ENCODE assay signal across 20 cellular contexts in the genomic region with DNA sequence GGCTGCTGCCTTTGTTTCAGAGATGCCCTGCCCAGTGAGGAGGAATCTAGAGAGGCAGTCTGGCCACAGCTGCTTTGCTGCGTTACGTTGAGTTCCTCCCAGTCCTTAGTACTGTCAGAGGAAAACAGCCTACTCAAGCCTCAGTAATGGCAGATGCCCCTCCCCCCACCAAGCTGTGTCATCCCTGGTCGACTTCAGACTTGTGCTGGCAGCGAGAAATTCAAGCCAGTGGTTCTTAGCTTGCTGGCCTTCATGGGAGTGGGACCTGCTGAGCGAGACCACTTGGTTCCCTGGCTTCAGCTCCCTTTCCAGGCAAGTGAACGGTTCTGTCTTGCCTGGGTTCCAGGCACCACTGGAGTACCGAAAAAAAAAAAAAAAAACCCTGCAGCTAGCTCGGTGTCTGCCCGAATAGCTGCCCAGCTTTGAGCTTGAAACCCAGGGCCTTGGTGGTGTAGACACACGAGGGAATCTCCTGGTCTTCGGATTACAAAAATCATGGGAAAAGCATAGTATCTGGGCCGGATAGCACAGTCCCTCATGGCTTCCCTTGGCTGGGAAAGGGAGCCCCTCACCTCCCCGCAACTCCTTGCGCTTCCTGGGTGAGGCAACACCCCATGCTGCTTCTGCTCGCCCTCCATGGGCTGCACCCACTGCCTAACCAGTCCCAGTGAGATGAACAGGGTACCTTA. TPM values are rescaled to one million over a fixed set of nuclear protein-coding genes. Genes with fewer than 3 reads are reported as not detected.
DNase-seq lines count a peak whose midpoint lies in the region; ATAC-seq, FAIRE-seq and TF ChIP-seq lines count a peak whose summit lies in the region.
"Had no signal": no experiment of that assay in that cellular context is flagged by ENCODE, and none has a peak within 500 bp of the region (broad histone marks: within the 10 kb centered on the region; RNA-seq: fewer than 3 reads in every experiment).

No MANE protein-coding gene starts in this region.

- H3K27me3 ChIP-seq in IMR-90 (ENCODE audit: control insufficient read depth, insufficient read depth, low read length) (no peaks in the 10 kb centered on the region), K562 (ENCODE audit: control insufficient read depth in 2 of 2, insufficient read depth in 2 of 2, low read length in 2 of 2) (no peaks in the 10 kb centered on the region), iPS DF 6.9 (ENCODE audit: control insufficient read depth, insufficient read depth, low read length) (no peaks in the 10 kb centered on the region), neuronal stem cell (ENCODE audit: control insufficient read depth in 3 of 3, insufficient read depth in 3 of 3, low read depth in 1 of 3, low read length in 3 of 3) (no peaks in the 10 kb centered on the region)
- H3K27me3 ChIP-seq: upper lobe of right lung had no signal

- no peak overlapping the region for H4K5ac ChIP-seq in IMR-90 (ENCODE audit: low read depth, low read length)

- dilution Hi-C loops in IMR-90 (cut with HindIII; ENCODE audit: low sequenced_read_pairs, unreplicated experiment) = no loop called here

- TF ChIP-seq POLR2A in IMR-90 (IDR thresholded peaks at IDR 0.05; ENCODE audit: low read depth, low read length) (no peak), K562 (conservative IDR thresholded peaks at IDR 0.05) (peak; percentile 84)

- no peak overlapping the region for H2BK120ac ChIP-seq in IMR-90 (ENCODE audit: low read depth, low read length)
- no peak overlapping the region for H2BK120ac ChIP-seq in neuronal stem cell (ENCODE audit: low read depth, low read length)

- peaks cover 99% of the 10 kb centered on the region for H3K79me2 ChIP-seq in K562 (ENCODE audit: control insufficient read depth, insufficient read depth, low read length)

- 54% methylated on average over 3 of the region's 15 CpGs; no CpG with 5 or more reads in 1 of the 2 experiments for WGBS in IMR-90 (ENCODE audit: extremely low coverage in 2 of 2, insufficient read length in 1 of 2), 2 experiments
- WGBS in K562 (ENCODE audit: insufficient coverage, low coverage, missing lambda C conversion rate) = 1% methylated on average over 14 of the region's 15 CpGs
- no CpG with 5 or more reads among the region's 15 CpGs for WGBS in iPS DF 6.9 (ENCODE audit: insufficient coverage, insufficient read length)
- no CpG with 5 or more reads among the region's 15 CpGs for WGBS in neuronal stem cell (ENCODE audit: extremely low coverage in 2 of 2, insufficient read length in 2 of 2, insufficient replicate concordance in 1 of 2), 2 donors

- H2AK9ac ChIP-seq in IMR-90 (replicated peaks; ENCODE audit: low read depth, low read length, poor library complexity) = no peak overlapping the region

- no peak overlapping the region for H3K4ac ChIP-seq in IMR-90 (ENCODE audit: low read depth, low read length)
- H3K4ac ChIP-seq in neuronal stem cell (ENCODE audit: low read length) = no peak overlapping the region

- ATAC-seq in IMR-90 (ENCODE audit: low read depth) = peak; percentile 66
- ATAC-seq in K562 = peak; percentile 84
- no peak for ATAC-seq in GM19455 (IDR thresholded peaks at IDR 0.05; ENCODE audit: unreplicated experiment)
- ATAC-seq: esophagus mucosa, HCT116, upper lobe of right lung had no signal

- H3K14ac ChIP-seq in IMR-90 (replicated peaks; ENCODE audit: low read depth, low read length) (no peak overlapping the region), neuronal stem cell (ENCODE audit: low read length) (no peak overlapping the region)

- TF ChIP-seq EP300 in K562 (IDR thresholded peaks at IDR 0.05; ENCODE audit: low read length) = no peak; the same call in 1 of the 2 replicates

- H4K20me1 ChIP-seq in IMR-90 (ENCODE audit: insufficient read depth, low read length) (no peaks in the 10 kb centered on the region), K562 (replicated peaks; ENCODE audit: control insufficient read depth, insufficient read depth, low read length) (no peaks in the 10 kb centered on the region)

- H2BK5ac ChIP-seq in IMR-90 (ENCODE audit: low read depth, low read length, poor library complexity, severe bottlenecking) (no peak overlapping the region), neuronal stem cell (ENCODE audit: low read length) (no peak overlapping the region)

- FAIRE-seq in K562 (lab: Jason Lieb, UNC) (peak; percentile 80), D721Med (lab: Jason Lieb, UNC) (no peak)

- H3K4me3 ChIP-seq in IMR-90 (ENCODE audit: insufficient read depth, low read depth, low read length) = no peak overlapping the region
- peak overlapping the region; percentile 45 for H3K4me3 ChIP-seq in K562
- H3K4me3 ChIP-seq in iPS DF 6.9 (ENCODE audit: low read length) = no peak overlapping the region
- H3K4me3 ChIP-seq in neuronal stem cell (ENCODE audit: low read length in 2 of 2) = no peak overlapping the region
- H3K4me3 ChIP-seq: SK-N-MC, upper lobe of right lung had no signal

- no peak for TF ChIP-seq RAD21 in IMR-90 (IDR thresholded peaks at IDR 0.05; ENCODE audit: low read length)
- TF ChIP-seq RAD21 in K562 (CRISPR knock-in tag; conservative IDR thresholded peaks at IDR 0.05 in 1 of 2, IDR thresholded peaks at IDR 0.05 in 1 of 2) = no peak

- intact Hi-C loops in IMR-90 (cut with micrococcal nuclease) = no loop called here
- intact Hi-C loops in K562 (cut with micrococcal nuclease) = no loop called here

- H3K27ac ChIP-seq in IMR-90 (ENCODE audit: insufficient read depth, low read length) (no peak overlapping the region), K562 (ENCODE audit: extremely low read depth, low read depth, low read length) (peak overlapping the region; percentile 94), iPS DF 6.9 (ENCODE audit: low read length) (no peak overlapping the region), neuronal stem cell (replicated peaks; ENCODE audit: low read length) (no peak overlapping the region)
- H3K27ac ChIP-seq: SK-N-MC, upper lobe of right lung had no signal

- no peaks in the 10 kb centered on the region for H3K36me3 ChIP-seq in IMR-90 (ENCODE audit: control insufficient read depth, insufficient read depth, low read length)
- H3K36me3 ChIP-seq in K562 (ENCODE audit: control insufficient read depth, insufficient read depth, low read length) = peaks cover 2% of the 10 kb centered on the region; the same call in 2 of the 3 replicates
- H3K36me3 ChIP-seq in iPS DF 6.9 (ENCODE audit: control insufficient read depth, insufficient read depth, low read length) = no peaks in the 10 kb centered on the region
- no peaks in the 10 kb centered on the region for H3K36me3 ChIP-seq in neuronal stem cell (replicated peaks in 1 of 2; ENCODE audit: control insufficient read depth in 2 of 2, insufficient read depth in 2 of 2, low read length in 2 of 2)
- H3K36me3 ChIP-seq: upper lobe of right lung had no signal

- H2AFZ ChIP-seq in IMR-90 (replicated peaks; ENCODE audit: low read length, poor library complexity) = no peak overlapping the region
- peak overlapping the region; percentile 73 for H2AFZ ChIP-seq in K562 (ENCODE audit: low read depth, low read length)
- H2AFZ ChIP-seq in neuronal stem cell (ENCODE audit: low read length) = no peak overlapping the region

- no peak overlapping the region for H3K9ac ChIP-seq in IMR-90 (ENCODE audit: low read depth, low read length)
- H3K9ac ChIP-seq in K562 (ENCODE audit: insufficient read depth in 1 of 2, low read depth in 2 of 2, low read length in 2 of 2) = peak overlapping the region; percentile 87 to 91
- H3K9ac ChIP-seq in neuronal stem cell (ENCODE audit: low read depth, low read length, poor library complexity) = peak overlapping the region; percentile 30

- H2AK5ac ChIP-seq in IMR-90 (ENCODE audit: low read depth, low read length) = no peak overlapping the region
- H2AK5ac ChIP-seq in neuronal stem cell (ENCODE audit: low read depth, low read length) = no peak overlapping the region

- H3K4me2 ChIP-seq in IMR-90 (ENCODE audit: low read depth, low read length) (0 out of 2 replicates have a peak overlapping the region, but pooled peaks have one; percentile 2), K562 (ENCODE audit: insufficient read depth, low read length) (peak overlapping the region; percentile 88), neuronal stem cell (ENCODE audit: insufficient read depth, low read length, poor library complexity, severe bottlenecking) (no peak overlapping the region)

- H4K8ac ChIP-seq in IMR-90 (ENCODE audit: low read depth in 2 of 2, low read length in 2 of 2) (no peak overlapping the region), neuronal stem cell (ENCODE audit: low read depth, low read length) (peak overlapping the region; percentile 82)

- peaks cover 0 to 5% of the 10 kb centered on the region in 2 experiments; a peak in 2 of 4 replicates for H3K79me1 ChIP-seq in IMR-90 (ENCODE audit: low read depth in 1 of 2, low read length in 2 of 2)
- peaks cover 9% of the 10 kb centered on the region for H3K79me1 ChIP-seq in neuronal stem cell (ENCODE audit: low read depth, low read length)

- DNase-seq in IMR-90 = peak; percentile 32
- DNase-seq in K562 (ENCODE audit: extremely low read depth in 1 of 4, low spot score in 3 of 4) = peak; percentile 55 to 92 (median 67)
- peak; percentile 18 for DNase-seq in iPS DF 6.9 (ENCODE audit: low read depth, low spot score)
- no peak for DNase-seq in neuronal stem cell (ENCODE audit: low spot score)
- DNase-seq in D721Med (ENCODE audit: insufficient read length, low spot score) = no peak
- DNase-seq in NCI-H2196 treated with DMSO at 0.1 percent for 48 hours (lab: John Stamatoyannopoulos, UW; ENCODE audit: unreplicated experiment) = no peak
- DNase-seq: activated CD4-positive, CD25-positive, alpha-beta regulatory T cell; activated naive CD4-positive, alpha-beta T cell treated with anti-CD3 and anti-CD28 coated beads for 36 hours; activated T-cell treated with anti-CD3 and anti-CD28 coated beads, Interleukin-2, amount 50 U/mL, for 24 hours; DMS79 treated with DMSO at 0.1 percent for 48 hours; effector CD4-positive, alpha-beta T cell; NCI-H1694; NCI-H226; retina; stimulated activated CD4-positive, alpha-beta T cell treated with anti-CD3 and anti-CD28 coated beads, Interleukin-4, amount 100 ng/mL, for 4 hours; upper lobe of right lung had no signal

- H3K56ac ChIP-seq in IMR-90 (ENCODE audit: extremely low read depth, insufficient read depth, low read length) = no peak overlapping the region

- POLR2A ChIA-PET in IMR-90 (lab: Charles Lee; ENCODE audit: unreplicated experiment) = no interaction called here
- POLR2A ChIA-PET in K562 (lab: Yijun Ruan, JAX) = interaction anchor here (0.5 to 1.4 kb wide), 6 partner anchors 9 to 722 kb away, joined by 3 to 14 read pairs (median 4); a partner anchor contains a TSS

- H2BK12ac ChIP-seq in neuronal stem cell (ENCODE audit: low read length) = no peak overlapping the region

- no peak overlapping the region for H4K91ac ChIP-seq in IMR-90 (ENCODE audit: insufficient read depth, low read depth, low read length)
- no peak overlapping the region for H4K91ac ChIP-seq in neuronal stem cell (ENCODE audit: low read depth, low read length, poor library complexity)

- H3K18ac ChIP-seq in IMR-90 (ENCODE audit: low read depth, low read length) (no peak overlapping the region), neuronal stem cell (ENCODE audit: low read length) (no peak overlapping the region)

- H3K4me1 ChIP-seq in IMR-90 (ENCODE audit: control insufficient read depth, insufficient read depth, low read length) (no peaks in the 10 kb centered on the region), K562 (replicated peaks in 1 of 2; ENCODE audit: control insufficient read depth in 2 of 2, insufficient read depth in 2 of 2, low read length in 2 of 2) (peaks cover 18 to 32% of the 10 kb centered on the region in 2 experiments; a peak in 4 of 5 replicates), iPS DF 6.9 (ENCODE audit: control insufficient read depth, insufficient read depth, low read length) (peaks cover 2% of the 10 kb centered on the region; the same call in 1 of the 2 replicates), neuronal stem cell (ENCODE audit: control insufficient read depth in 2 of 2, insufficient read depth in 1 of 2, low read depth in 1 of 2, low read length in 2 of 2) (peaks cover 0 to 3% of the 10 kb centered on the region in 2 donors)
- H3K4me1 ChIP-seq: upper lobe of right lung had no signal

- CTCF ChIA-PET in IMR-90 (lab: Yijun Ruan, JAX) (no interaction called here), K562 (lab: Yijun Ruan, JAX; ENCODE audit: low intra/inter-chr PET ratio) (interaction anchor here (0.9 kb wide), 1 partner anchor 8 kb away, joined by 5 read pairs; no protein-coding TSS in a partner anchor)

- no TSS peak for BruUV-seq in IMR-90 (replicated peaks; lab: Mats Ljungman, UMichigan)
- TSS peak; percentile 13 for BruUV-seq in K562 (replicated peaks; lab: Mats Ljungman, UMichigan)

- H3K9me1 ChIP-seq in IMR-90 (ENCODE audit: insufficient read depth, low read length) (no peaks in the 10 kb centered on the region), K562 (ENCODE audit: control insufficient read depth, insufficient read depth, low read length) (no peaks in the 10 kb centered on the region)

- no peak for TF ChIP-seq CTCF in IMR-90 (conservative IDR thresholded peaks at IDR 0.05; ENCODE audit: low read depth, low read length)
- no peak for TF ChIP-seq CTCF in K562 (IDR thresholded peaks at IDR 0.05 in 2 of 3, conservative IDR thresholded peaks at IDR 0.05 in 1 of 3; ENCODE audit: insufficient read depth in 2 of 3, low read depth in 1 of 3, low read length in 3 of 3)
- TF ChIP-seq CTCF in D721Med (IDR thresholded peaks at IDR 0.05; ENCODE audit: insufficient read depth, missing control alignments) = no peak

- no peak overlapping the region for H2BK20ac ChIP-seq in IMR-90 (ENCODE audit: low read depth, low read length)

- H3K23ac ChIP-seq in IMR-90 (ENCODE audit: low read depth, low read length) (no peak overlapping the region), neuronal stem cell (ENCODE audit: low read depth, low read length, poor library complexity) (no peak overlapping the region)

- no peak overlapping the region for H2BK15ac ChIP-seq in IMR-90 (ENCODE audit: low read depth, low read length)
- no peak overlapping the region for H2BK15ac ChIP-seq in neuronal stem cell (ENCODE audit: low read length)

- in situ Hi-C loops in IMR-90 (cut with MboI; ENCODE audit: low sequenced_read_pairs) (no loop called here), K562 (cut with MboI) (no loop called here)

- no peaks in the 10 kb centered on the region for H3K9me3 ChIP-seq in IMR-90 (ENCODE audit: control insufficient read depth, insufficient read depth, low read length)
- 0 out of 2 replicates have a peak, but pooled peaks cover 1% of the 10 kb centered on the region for H3K9me3 ChIP-seq in K562 (replicated peaks; ENCODE audit: control insufficient read depth, insufficient read depth, low read depth, low read length)
- H3K9me3 ChIP-seq in iPS DF 6.9 (ENCODE audit: control insufficient read depth, insufficient read depth, low read length) = no peaks in the 10 kb centered on the region
- peaks cover 0 to 6% of the 10 kb centered on the region in 2 donors for H3K9me3 ChIP-seq in neuronal stem cell (replicated peaks in 1 of 2; ENCODE audit: control insufficient read depth in 2 of 2, insufficient read depth in 1 of 2, low read depth in 1 of 2, low read length in 2 of 2)
- H3K9me3 ChIP-seq: upper lobe of right lung had no signal

RNA-seq across cellular contexts. Expression of a gene that starts 9.1 kb away (rescaled TPM):
- total RNA-seq in IMR-90 (2012; rRNA removed) (6.1 and 12.8 TPM in 2 replicates), K562 (2014; rRNA removed) (51.5 and 73.8 TPM in 2 replicates), K562 (2014; rRNA removed; fragmentation: Illumina TruSeq; extraction: Trizol) (170 and 174 TPM in 2 replicates), K562 (2015; rRNA removed; fragmentation: Illumina TruSeq; extraction: Trizol) (188 and 230 TPM in 2 replicates), K562 (2021) (103 and 115 TPM in 2 replicates)
- polyA plus RNA-seq in IMR-90 (2012; rRNA removed) (5.7 and 7.3 TPM in 2 replicates), K562 (2011; rRNA removed) (63.4 and 134 TPM in 2 replicates), K562 (2014; fragmentation: Illumina TruSeq; extraction: Trizol) (103 and 145 TPM in 2 replicates), K562 (2014; fragmentation: Nextera tagmentation; extraction: Ambion mirVana) (100 to 1,000 TPM; 336 to 403 TPM), K562 (2014; rRNA removed) (94.7 and 108 TPM in 2 replicates)
- 2.3 and 7.8 TPM in 2 replicates for polyA plus RNA-seq in IMR-90 (2012; cell fraction: cytosol; rRNA removed)
- polyA plus RNA-seq in IMR-90 (2012; cell fraction: nucleus; rRNA removed; ENCODE audit: low replicate concordance) = 0.36 and 1.4 TPM in 2 replicates
- 7.7 and 30.7 TPM in 2 replicates for total RNA-seq in K562 (2011; cell fraction: chromatin; rRNA removed; ENCODE audit: low replicate concordance)
- 15.3 and 16.8 TPM in 2 replicates for total RNA-seq in K562 (2011; cell fraction: nucleolus; rRNA removed)
- 17.1 and 30.9 TPM in 2 replicates for total RNA-seq in K562 (2011; cell fraction: nucleoplasm; rRNA removed)
- 16.4 and 17.9 TPM in 2 replicates for polyA plus RNA-seq in K562 (2011; cell fraction: cytosol; rRNA removed)
- 16.4 and 16.8 TPM in 2 replicates for polyA plus RNA-seq in K562 (2011; cell fraction: nucleus; rRNA removed)
- 70.7 and 116 TPM in 2 replicates for polyA plus RNA-seq in K562 (2012)
- polyA minus RNA-seq in K562 (2011; rRNA and poly(A)+ RNA removed) = 24.3 and 44.0 TPM in 2 replicates
- 57.7 and 63.1 TPM in 2 replicates for polyA minus RNA-seq in K562 (2011; cell fraction: cytosol; rRNA and poly(A)+ RNA removed)
- 16.7 and 22.7 TPM in 2 replicates for polyA minus RNA-seq in K562 (2011; cell fraction: nucleus; rRNA and poly(A)+ RNA removed)
- 27.9 TPM for polyA plus RNA-seq in neuronal stem cell (2013, experiment 1 of 2)
- 29.3 TPM for polyA plus RNA-seq in neuronal stem cell (2013, experiment 2 of 2)

Comparison
In these comparisons a context has a peak if more than half of its experiments do, and no peak if none do; other contexts are left out.
1. DNase-seq: peak in IMR-90 (single experiment), K562 (4 of 4) and iPS DF 6.9 (single experiment); none in neuronal stem cell (single experiment), D721Med (single experiment) and NCI-H2196 treated with DMSO at 0.1 percent for 48 hours (single experiment).